In genomic region chr12:110330544-110330943, GRCh38 we compare ENCODE assay signal across 1 cellular context.
TF ChIP-seq lines count a peak whose summit lies in the region.

No MANE protein-coding gene starts in this region.

TF ChIP-seq in H1, 55 proteins besides CTCF, POLR2A, EP300 and RAD21:
- TF ChIP-seq CTBP2 (IDR thresholded peaks at IDR 0.05; ENCODE audit: borderline replicate concordance, insufficient read depth, insufficient read length, low read length) (no peak), CEBPB (IDR thresholded peaks at IDR 0.05; ENCODE audit: low read depth, low read length) (peak; percentile 87)
TF ChIP-seq in H1: peak in this region for 1.
